In genomic region chr13:41916173-41916954, GRCh38 we compare ENCODE assay signal across 9 cellular contexts. TPM values are rescaled to one million over a fixed set of nuclear protein-coding genes. Genes with fewer than 3 reads are reported as not detected.
DNase-seq lines count a peak whose midpoint lies in the region; ATAC-seq and TF ChIP-seq lines count a peak whose summit lies in the region.
"Had no signal": no experiment of that assay in that cellular context is flagged by ENCODE, and none has a peak within 500 bp of the region (broad histone marks: within the 10 kb centered on the region; RNA-seq: fewer than 3 reads in every experiment).

No MANE protein-coding gene starts in this region.

- no peak for TF ChIP-seq POLR2A in esophagus muscularis mucosa (IDR thresholded peaks at IDR 0.05; ENCODE audit: low read depth)

- H3K27me3 ChIP-seq in foreskin keratinocyte (no peaks in the 10 kb centered on the region), upper lobe of right lung (no peaks in the 10 kb centered on the region), esophagus muscularis mucosa (no peaks in the 10 kb centered on the region)

- intact Hi-C loops in upper lobe of right lung (cut with DNase I) (no loop called here), esophagus muscularis mucosa (cut with DNase I) (no loop called here)

- H3K4me1 ChIP-seq in foreskin keratinocyte (peaks cover 33% of the 10 kb centered on the region), upper lobe of right lung (peaks cover 10% of the 10 kb centered on the region), esophagus muscularis mucosa (peaks cover 30 to 57% (median 46%) of the 10 kb centered on the region in 4 donors)

- ATAC-seq in GM18909 (IDR thresholded peaks at IDR 0.05; ENCODE audit: poor library complexity, unreplicated experiment): peak; percentile 96
- peak; percentile 95 for ATAC-seq in HG03066 (IDR thresholded peaks at IDR 0.05; ENCODE audit: low read depth, unreplicated experiment)
- peak; percentile 66 for ATAC-seq in foreskin keratinocyte
- ATAC-seq in upper lobe of right lung: no peak

- no peak for TF ChIP-seq EP300 in esophagus muscularis mucosa (IDR thresholded peaks at IDR 0.05)

- 30% methylated on average over 5 of the region's 5 CpGs for WGBS in esophagus muscularis mucosa

- TF ChIP-seq CTCF in AG10803 (conservative IDR thresholded peaks at IDR 0.05; ENCODE audit: low read length) (no peak), foreskin keratinocyte (conservative IDR thresholded peaks at IDR 0.05) (no peak), upper lobe of right lung (IDR thresholded peaks at IDR 0.05) (no peak), esophagus muscularis mucosa (IDR thresholded peaks at IDR 0.05) (no peak)

- in situ Hi-C loops in SK-MEL-5 (cut with HindIII; ENCODE audit: low pct_unique_long_range_greater_than_20kb, low sequenced_read_pairs): no loop called here

- H3K9me3 ChIP-seq in upper lobe of right lung: no peaks in the 10 kb centered on the region
- no peaks in the 10 kb centered on the region for H3K9me3 ChIP-seq in esophagus muscularis mucosa

- H3K27ac ChIP-seq in foreskin keratinocyte: peak overlapping the region; percentile 78
- H3K27ac ChIP-seq in upper lobe of right lung: no peak overlapping the region
- H3K27ac ChIP-seq in esophagus muscularis mucosa (replicated peaks in 1 of 4): peak overlapping the region in 1 of 4 donors; percentile 32

- DNase-seq in AG10803 (ENCODE audit: low read depth) (peak; percentile 80), SK-MEL-5 (ENCODE audit: low read depth, low spot score) (peak; percentile 37), foreskin keratinocyte (peak; percentile 56 to 76), upper lobe of right lung (no peak), esophagus muscularis mucosa (ENCODE audit: extremely low spot score) (no peak), HuH-7 (ENCODE audit: low spot score) (no peak)

- no peaks in the 10 kb centered on the region for H3K36me3 ChIP-seq in upper lobe of right lung
- H3K36me3 ChIP-seq in esophagus muscularis mucosa: no peaks in the 10 kb centered on the region

- H3K4me3 ChIP-seq in AG10803 (ENCODE audit: low read length): peak overlapping the region; percentile 1; the same call in 1 of the 2 replicates
- H3K4me3 ChIP-seq in upper lobe of right lung: no peak overlapping the region
- H3K4me3 ChIP-seq in esophagus muscularis mucosa: no peak overlapping the region
- H3K4me3 ChIP-seq: lung had no signal

RNA-seq across cellular contexts. Expression of gene VWA8, which starts 44.5 kb away (rescaled TPM):
- 19.9 and 20.3 TPM in 2 replicates for total RNA-seq in SK-MEL-5 (2014; rRNA removed; shearing (Covaris generic))
- 11.3 and 21.1 TPM in 2 replicates for polyA plus RNA-seq in SK-MEL-5 (2015; cell fraction: cytosol; rRNA removed)
- 20.3 and 21.1 TPM in 2 replicates for polyA plus RNA-seq in SK-MEL-5 (2015; cell fraction: nucleus; rRNA removed)
- total RNA-seq in foreskin keratinocyte: 15.0 and 15.8 TPM in 2 replicates
- polyA plus RNA-seq in foreskin keratinocyte: 3.6 and 5.1 TPM in 2 replicates
- 20.6 TPM for total RNA-seq in upper lobe of right lung
- total RNA-seq in esophagus muscularis mucosa: 10 to 100 TPM; 19.5 to 26.2 (median 21.6) TPM

Comparison
In these comparisons a context has a peak if more than half of its experiments do, and no peak if none do; other contexts are left out.
1. DNase-seq: peak in AG10803 (single experiment), SK-MEL-5 (single experiment) and foreskin keratinocyte (2 of 2); none in upper lobe of right lung (single experiment), esophagus muscularis mucosa (single experiment) and HuH-7 (single experiment).